In genomic region chr7:122887198-122887597, GRCh38 we compare ENCODE assay signal across 8 cellular contexts. TPM values are rescaled to one million over a fixed set of nuclear protein-coding genes. Genes with fewer than 3 reads are reported as not detected.
DNase-seq lines count a peak whose midpoint lies in the region; ATAC-seq and TF ChIP-seq lines count a peak whose summit lies in the region.

No MANE protein-coding gene starts in this region.

- no peak for ATAC-seq in GM19463 (IDR thresholded peaks at IDR 0.05; ENCODE audit: unreplicated experiment)

- H3K27me3 ChIP-seq in BJ (ENCODE audit: control insufficient read depth, insufficient read depth, low read length) (peaks cover 5% of the 10 kb centered on the region), SJSA1 (replicated peaks) (no peaks in the 10 kb centered on the region), thymus (ENCODE audit: control insufficient read depth, insufficient read depth) (peaks cover 29% of the 10 kb centered on the region)

- no peaks in the 10 kb centered on the region for H3K9me3 ChIP-seq in SJSA1 (replicated peaks)
- H3K9me3 ChIP-seq in thymus (ENCODE audit: control insufficient read depth), result no peaks in the 10 kb centered on the region

- no peak overlapping the region for H3K27ac Mint-ChIP-seq in HFFc6

- H3K36me3 ChIP-seq in BJ (ENCODE audit: control insufficient read depth, insufficient read depth, low read length) (no peaks in the 10 kb centered on the region), SJSA1 (peaks cover 8% of the 10 kb centered on the region), thymus (ENCODE audit: control insufficient read depth, insufficient read depth) (no peaks in the 10 kb centered on the region)

- CTCF ChIA-PET in BJ (lab: Yijun Ruan, JAX), result no interaction called here

- DNase-seq in BJ (ENCODE audit: low read depth) (no peak), HFFc6 (no peak), SJSA1 (ENCODE audit: low read depth in 1 of 2, low spot score in 2 of 2) (peak; percentile 58 to 73), epithelial cell of prostate (ENCODE audit: low read depth, low spot score) (peak; percentile 10), medulla oblongata (ENCODE audit: extremely low spot score) (peak; percentile 82), cortex of kidney (lab: John Stamatoyannopoulos, UW) (no peak)

- TF ChIP-seq CTCF in BJ (IDR thresholded peaks at IDR 0.05; ENCODE audit: insufficient read depth, low read depth, low read length), result no peak
- no peak for TF ChIP-seq CTCF in HFFc6 (IDR thresholded peaks at IDR 0.05)

- H3K27me3 Mint-ChIP-seq in HFFc6 (ENCODE audit: insufficient read depth), result peaks cover 6% of the 10 kb centered on the region; the same call in 1 of the 2 replicates

- no peak overlapping the region for H3K27ac ChIP-seq in SJSA1
- peak overlapping the region; percentile 38 for H3K27ac ChIP-seq in epithelial cell of prostate
- H3K27ac ChIP-seq in thymus (ENCODE audit: low read depth), result no peak overlapping the region

- H3K4me3 Mint-ChIP-seq in HFFc6, result peak overlapping the region; percentile 64

- H3K4me1 ChIP-seq in SJSA1 (replicated peaks) (peaks cover 19% of the 10 kb centered on the region), thymus (ENCODE audit: control insufficient read depth, insufficient read depth, low read length) (no peaks in the 10 kb centered on the region)

- 4% methylated on average over 12 of the region's 12 CpGs for WGBS in thymus

- no peaks in the 10 kb centered on the region for H3K36me3 Mint-ChIP-seq in HFFc6 (ENCODE audit: low read depth)

- no peaks in the 10 kb centered on the region; the same call in 1 of the 2 replicates for H3K4me1 Mint-ChIP-seq in HFFc6 (ENCODE audit: low read depth)

- peak overlapping the region; percentile 58 for H3K4me3 ChIP-seq in BJ (ENCODE audit: low read depth, low read length)
- peak overlapping the region; percentile 94 for H3K4me3 ChIP-seq in SJSA1
- peak overlapping the region; percentile 42 for H3K4me3 ChIP-seq in thymus (ENCODE audit: low read length)

- no peaks in the 10 kb centered on the region for H3K9me3 Mint-ChIP-seq in HFFc6

- POLR2A ChIA-PET in BJ (lab: Charles Lee), result no interaction called here

RNA-seq across cellular contexts. Expression of gene CADPS2, which starts 0.9 kb away (rescaled TPM):
- polyA plus RNA-seq in BJ (2011; rRNA removed), result 0.38 and 0.56 TPM in 2 replicates
- polyA minus RNA-seq in BJ (2011; rRNA and poly(A)+ RNA removed), result 0.62 and 0.85 TPM in 2 replicates
- total RNA-seq in HFFc6 (2021; fragmentation: NEBNext Ultra II Directional; extraction: Animal tissue kit (Norgen Biotek cat#: 25700)), result not detected
- total RNA-seq in SJSA1 (2014; rRNA removed; shearing (Covaris generic)), result 16.1 and 16.6 TPM in 2 replicates
- polyA plus RNA-seq in thymus, result 9.5 TPM

Comparison
In these comparisons a context has a peak if more than half of its experiments do, and no peak if none do; other contexts are left out.
1. DNase-seq: peak in SJSA1 (2 of 2), epithelial cell of prostate (single experiment) and medulla oblongata (single experiment); none in BJ (single experiment), HFFc6 (single experiment) and cortex of kidney (single experiment).
2. H3K4me3 ChIP-seq: peak in every context shown above with its lines; median percentile 94 in SJSA1; 58 in BJ; 42 in thymus.
3. RNA of gene CADPS2, which starts 0.9 kb away (total RNA-seq): 16.1 to 16.6 TPM in SJSA1; not detected in HFFc6; every median in the first group is over 10 times any median in the second.